8 cellular contexts compared by ENCODE assay signal in genomic region chr1:54376085-54377039, GRCh38.
A peak's percentile ranks its signal among the peaks of the same experiment; 100 is the strongest.
DNase-seq lines count a peak whose midpoint lies in the region; ATAC-seq and FAIRE-seq lines count a peak whose summit lies in the region.

No MANE protein-coding gene starts in this region.

- DNase-seq in GM18507 (ENCODE audit: extremely low spot score, insufficient read length, low read depth) (peak; percentile 58), germinal center (ENCODE audit: low spot score) (peak; percentile 86), putamen (ENCODE audit: low spot score) (no peak), AML-193 (lab: John Stamatoyannopoulos, UW) (no peak), D341Med (ENCODE audit: low spot score) (no peak), NOMO-1 (lab: John Stamatoyannopoulos, UW; ENCODE audit: unreplicated experiment in 2 of 2) (no peak)

- H3K27me3 ChIP-seq in HUES6 (ENCODE audit: control insufficient read depth, insufficient read depth, low read length), result no peaks in the 10 kb centered on the region

- no peaks in the 10 kb centered on the region for H3K9me3 ChIP-seq in HUES6 (ENCODE audit: control insufficient read depth, insufficient read depth, low read depth, low read length)

- peak overlapping the region; percentile 8; the same call in 1 of the 2 replicates for H3K4me3 ChIP-seq in HUES6 (ENCODE audit: low read depth, low read length)

- peak overlapping the region; percentile 33; the same call in 1 of the 2 replicates for H3K27ac ChIP-seq in HUES6 (ENCODE audit: low read depth, low read length)

- FAIRE-seq in GM18507 (lab: Jason Lieb, UNC), result peak; percentile 99

- H3K4me1 ChIP-seq in HUES6 (ENCODE audit: control insufficient read depth, insufficient read depth, low read length), result peaks cover 76% of the 10 kb centered on the region

- peak; percentile 55 for ATAC-seq in GM21526 (IDR thresholded peaks at IDR 0.05; ENCODE audit: low FRiP score, unreplicated experiment)

- H3K36me3 ChIP-seq in HUES6 (ENCODE audit: control insufficient read depth, insufficient read depth, low read length), result peaks cover 11% of the 10 kb centered on the region; the same call in 1 of the 2 replicates

- H3K9ac ChIP-seq in HUES6 (ENCODE audit: low read length), result peak overlapping the region; percentile 43

Comparison
In these comparisons a context has a peak if more than half of its experiments do, and no peak if none do; other contexts are left out.
1. DNase-seq: peak in GM18507 (single experiment) and germinal center (single experiment); none in putamen (single experiment), AML-193 (0 of 2), D341Med (single experiment) and NOMO-1 (0 of 2).